ENCODE assay signal across 15 cellular contexts in the genomic region with DNA sequence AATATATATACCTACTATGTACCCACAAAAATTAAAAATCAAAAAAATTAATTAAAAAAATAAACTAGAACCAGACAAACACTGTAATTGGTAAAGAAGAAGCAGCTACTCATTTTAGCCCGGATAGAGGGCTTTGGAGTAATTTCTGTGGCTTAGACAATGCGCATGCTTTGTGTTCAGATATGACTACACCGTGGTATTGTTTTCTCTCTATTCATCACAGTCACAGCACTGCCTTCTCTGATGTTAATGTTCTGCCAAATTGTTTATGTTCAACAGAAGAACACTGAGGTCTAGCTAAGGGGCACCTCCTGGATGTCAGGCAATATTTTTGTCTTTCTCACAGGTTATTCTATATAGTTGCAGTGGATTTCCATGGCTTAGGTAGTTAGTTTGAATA.
DNase-seq lines count a peak whose midpoint lies in the region; ATAC-seq and TF ChIP-seq lines count a peak whose summit lies in the region.
"Had no signal": no experiment of that assay in that cellular context is flagged by ENCODE, and none has a peak within 500 bp of the region (broad histone marks: within the 10 kb centered on the region; RNA-seq: fewer than 3 reads in every experiment).

No MANE protein-coding gene starts in this region.

- in situ Hi-C loops in GM13977 (cut with MboI; ENCODE audit: low pct_unique_long_range_greater_than_20kb, low sequenced_read_pairs, unreplicated experiment): no loop called here
- in situ Hi-C loops in G401 (cut with HindIII; ENCODE audit: low sequenced_read_pairs): no loop called here

- H3K36me3 ChIP-seq in naive thymus-derived CD4-positive, alpha-beta T cell (ENCODE audit: control insufficient read depth in 2 of 3, insufficient read depth in 3 of 3, low read length in 3 of 3): no peaks in the 10 kb centered on the region
- H3K36me3 ChIP-seq: adrenal gland, upper lobe of left lung had no signal

- no peaks in the 10 kb centered on the region for H3K9me3 ChIP-seq in naive thymus-derived CD4-positive, alpha-beta T cell (ENCODE audit: control insufficient read depth in 2 of 3, low read length in 3 of 3)
- H3K9me3 ChIP-seq: adrenal gland had no signal

- ATAC-seq in GM19351 (IDR thresholded peaks at IDR 0.05; ENCODE audit: unreplicated experiment): peak; percentile 59
- peak; percentile 96 for ATAC-seq in HG02610 (IDR thresholded peaks at IDR 0.05; ENCODE audit: unreplicated experiment)
- peak; percentile 85 for ATAC-seq in HG03135 (IDR thresholded peaks at IDR 0.05; ENCODE audit: unreplicated experiment)
- ATAC-seq in naive thymus-derived CD4-positive, alpha-beta T cell: no peak
- ATAC-seq: K562 had no signal

- H3K4me1 Mint-ChIP-seq in naive thymus-derived CD4-positive, alpha-beta T cell: no peaks in the 10 kb centered on the region

- CTCF ChIA-PET in naive thymus-derived CD4-positive, alpha-beta T cell (lab: Charles Lee): no interaction called here

- H3K4me3 ChIP-seq in naive thymus-derived CD4-positive, alpha-beta T cell (ENCODE audit: low read length): no peak overlapping the region
- H3K4me3 ChIP-seq: adrenal gland, K562, upper lobe of left lung had no signal

- H3K27me3 Mint-ChIP-seq in naive thymus-derived CD4-positive, alpha-beta T cell: peaks cover 2 to 22% (median 7%) of the 10 kb centered on the region in 5 donors

- no peak overlapping the region for H3K4me3 Mint-ChIP-seq in naive thymus-derived CD4-positive, alpha-beta T cell

- DNase-seq in GM13977 (ENCODE audit: low spot score): peak; percentile 13
- DNase-seq in activated naive CD4-positive, alpha-beta T cell (lab: John Stamatoyannopoulos, UW): no peak
- no peak for DNase-seq in G401 (ENCODE audit: low spot score)
- no peak for DNase-seq in naive thymus-derived CD4-positive, alpha-beta T cell
- no peak for DNase-seq in activated effector memory CD4-positive, alpha-beta T cell treated with anti-CD3 and anti-CD28 coated beads, Interleukin-2, amount 50 U/mL, for 16 hours
- DNase-seq: adrenal gland, glutamatergic neuron, NCI-H146, NCI-H526, upper lobe of left lung had no signal

- intact Hi-C loops in naive thymus-derived CD4-positive, alpha-beta T cell (cut with micrococcal nuclease): no loop called here

- H3K27ac Mint-ChIP-seq in naive thymus-derived CD4-positive, alpha-beta T cell: no peak overlapping the region

- POLR2A ChIA-PET in naive thymus-derived CD4-positive, alpha-beta T cell (lab: Charles Lee): no interaction called here

- no peak for TF ChIP-seq CTCF in GM13977 (IDR thresholded peaks at IDR 0.05; ENCODE audit: extremely low read depth, insufficient read depth, missing control alignments)

- peaks cover 0 to 7% (median 0%) of the 10 kb centered on the region in 5 donors for H3K36me3 Mint-ChIP-seq in naive thymus-derived CD4-positive, alpha-beta T cell

- H3K27ac ChIP-seq in naive thymus-derived CD4-positive, alpha-beta T cell (ENCODE audit: low read depth, low read length): no peak overlapping the region
- H3K27ac ChIP-seq: adrenal gland, epithelial cell of prostate, upper lobe of left lung had no signal

- H3K4me1 ChIP-seq in naive thymus-derived CD4-positive, alpha-beta T cell (ENCODE audit: control insufficient read depth in 2 of 2, insufficient read depth in 2 of 2, low read length in 2 of 2): no peaks in the 10 kb centered on the region
- H3K4me1 ChIP-seq: adrenal gland, upper lobe of left lung had no signal

- no peaks in the 10 kb centered on the region for H3K27me3 ChIP-seq in naive thymus-derived CD4-positive, alpha-beta T cell (ENCODE audit: control insufficient read depth in 2 of 2, insufficient read depth in 2 of 2, low read length in 2 of 2)
- H3K27me3 ChIP-seq: adrenal gland, upper lobe of left lung had no signal

- peaks cover 0 to 28% (median 16%) of the 10 kb centered on the region in 11 donors for H3K9me3 Mint-ChIP-seq in naive thymus-derived CD4-positive, alpha-beta T cell
